ENCODE assay signal across 9 cellular contexts in the genomic region with DNA sequence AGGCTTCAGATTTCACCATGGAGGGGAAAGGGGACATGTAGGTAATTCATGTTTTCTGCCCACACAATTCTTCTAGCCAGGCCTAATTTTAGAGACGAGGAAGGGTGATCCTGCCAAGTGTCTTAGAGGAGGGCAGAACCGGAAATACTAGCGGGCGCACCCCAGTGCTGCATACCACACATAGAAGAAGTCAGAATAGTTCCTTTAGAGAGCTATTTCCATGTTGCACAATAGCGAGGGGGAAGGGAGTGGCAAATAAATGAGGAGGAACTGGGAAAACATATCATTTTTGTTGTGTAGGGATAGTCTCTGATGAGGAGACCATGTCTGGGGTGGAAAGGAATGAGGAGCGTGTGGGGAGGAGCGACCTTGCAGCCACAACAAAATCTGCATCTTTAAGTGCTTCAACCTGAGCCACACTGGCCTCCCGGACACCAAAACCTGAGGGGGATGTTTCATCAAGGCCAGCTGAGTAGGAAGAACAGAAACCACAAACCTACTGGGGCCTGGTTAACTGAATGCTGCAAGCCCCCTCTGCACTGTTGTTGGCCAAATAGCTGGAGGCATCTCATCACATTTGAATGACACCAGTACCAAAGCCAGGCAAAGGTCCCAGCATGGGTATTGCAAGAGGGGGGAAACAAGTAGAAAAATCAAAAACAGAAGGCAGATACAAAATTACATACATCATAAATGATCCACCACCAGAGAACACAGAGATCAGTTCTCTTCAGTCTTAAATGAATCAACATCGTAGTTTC. TPM values are rescaled to one million over a fixed set of nuclear protein-coding genes. Genes with fewer than 3 reads are reported as not detected.
DNase-seq lines count a peak whose midpoint lies in the region; ATAC-seq and TF ChIP-seq lines count a peak whose summit lies in the region.
"Had no signal": no experiment of that assay in that cellular context is flagged by ENCODE, and none has a peak within 500 bp of the region (broad histone marks: within the 10 kb centered on the region; RNA-seq: fewer than 3 reads in every experiment).

No MANE protein-coding gene starts in this region.

- POLR2A ChIA-PET in RWPE1 (lab: Yijun Ruan, JAX; ENCODE audit: low non-redundant PET), result no interaction called here

- H3K9me3 Mint-ChIP-seq in naive B cell, result no peaks in the 10 kb centered on the region

- DNase-seq in ELF-1 (ENCODE audit: low read depth, low spot score) (peak; percentile 88), RWPE1 (ENCODE audit: low spot score) (peak; percentile 72), dedifferentiated amniotic fluid mesenchymal stem cell (ENCODE audit: extremely low spot score) (peak; percentile 95), naive B cell (peak; percentile 39), vagina (ENCODE audit: extremely low spot score in 2 of 2) (no peak), NCI-H510A treated with DMSO at 0.1 percent for 48 hours (lab: John Stamatoyannopoulos, UW) (no peak), NCI-H2081 (lab: John Stamatoyannopoulos, UW) (no peak)

- no peak for TF ChIP-seq POLR2A in vagina (IDR thresholded peaks at IDR 0.05)

- H3K27me3 Mint-ChIP-seq in naive B cell, result no peaks in the 10 kb centered on the region

- intact Hi-C loops in vagina (cut with DNase I), result no loop called here

- peak overlapping the region in 1 of 2 donors; percentile 12 for H3K4me3 ChIP-seq in vagina

- peak; percentile 55 for ATAC-seq in HG02678 (IDR thresholded peaks at IDR 0.05; ENCODE audit: unreplicated experiment)
- ATAC-seq in naive B cell (ENCODE audit: low read depth in 2 of 2), result peak; percentile 85 to 88
- ATAC-seq: Panc1 had no signal

- peaks cover 56% of the 10 kb centered on the region for H3K4me1 ChIP-seq in vagina

- TF ChIP-seq CTCF in RWPE1 (conservative IDR thresholded peaks at IDR 0.05; ENCODE audit: low read depth), result no peak
- no peak for TF ChIP-seq CTCF in vagina (IDR thresholded peaks at IDR 0.05)

- H3K27ac ChIP-seq in RWPE1 (peak overlapping the region; percentile 85), vagina (peak overlapping the region; percentile 49)

- CTCF ChIA-PET in RWPE1 (lab: Yijun Ruan, JAX), result interaction anchor here (1.2 kb wide), 1 partner anchor 21 kb away, joined by 3 read pairs; no protein-coding TSS in a partner anchor

- H3K4me1 Mint-ChIP-seq in naive B cell, result peaks cover 33 to 68% (median 54%) of the 10 kb centered on the region in 3 donors

- no peaks in the 10 kb centered on the region for H3K36me3 Mint-ChIP-seq in naive B cell

- H3K27ac Mint-ChIP-seq in naive B cell, result peak overlapping the region; percentile 63 to 91 (median 80)

- H3K36me3 ChIP-seq in vagina, result no peaks in the 10 kb centered on the region

- H3K4me3 Mint-ChIP-seq in naive B cell, result peak overlapping the region; percentile 58 to 92 (median 76)

- H3K9me3 ChIP-seq in vagina, result no peaks in the 10 kb centered on the region

- H3K27me3 ChIP-seq in vagina, result no peaks in the 10 kb centered on the region

RNA-seq across cellular contexts. Expression of gene C1QTNF7, which starts 26.7 kb away (rescaled TPM):
- not detected for polyA plus RNA-seq in naive B cell (ENCODE audit: low read depth in 6 of 6)
- 12.0 TPM for total RNA-seq in vagina

Comparison
In these comparisons a context has a peak if more than half of its experiments do, and no peak if none do; other contexts are left out.
1. DNase-seq: peak in ELF-1 (single experiment), RWPE1 (single experiment), dedifferentiated amniotic fluid mesenchymal stem cell (single experiment) and naive B cell (single experiment); none in vagina (0 of 2), NCI-H510A treated with DMSO at 0.1 percent for 48 hours (single experiment) and NCI-H2081 (0 of 2).